In the genomic region with DNA sequence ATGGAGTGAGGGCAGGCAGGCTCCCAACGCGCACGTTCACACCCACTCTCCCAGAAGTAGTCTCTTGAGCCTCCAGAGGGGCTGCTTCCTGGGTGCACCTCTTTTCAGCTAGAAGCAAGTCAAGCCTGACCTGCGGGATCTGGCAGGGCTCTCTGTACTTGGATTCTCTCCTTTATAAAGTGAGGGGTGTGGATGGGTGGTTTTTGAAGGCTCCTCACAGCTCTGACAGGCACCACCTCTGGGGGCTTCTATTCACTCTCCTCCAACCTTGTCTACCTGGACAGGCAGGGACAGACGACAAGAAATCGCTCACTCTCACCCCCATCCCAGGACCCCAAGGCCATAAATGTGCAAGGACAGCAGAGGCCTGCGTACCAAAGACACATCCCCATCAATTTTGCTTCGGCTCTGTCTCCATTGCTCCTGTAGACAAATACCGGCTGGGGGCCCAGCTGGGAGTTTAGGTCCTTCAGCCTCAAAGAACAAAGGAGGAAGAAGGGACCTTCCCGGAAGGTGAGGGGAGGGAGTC, we compare ENCODE assay signal across 8 cellular contexts. TPM values are rescaled to one million over a fixed set of nuclear protein-coding genes. Genes with fewer than 3 reads are reported as not detected.
A peak's percentile ranks its signal among the peaks of the same experiment; 100 is the strongest.
DNase-seq lines count a peak whose midpoint lies in the region; ATAC-seq and TF ChIP-seq lines count a peak whose summit lies in the region.

No MANE protein-coding gene starts in this region.

- no peak for DNase-seq in Peyer's patch
- no peak for DNase-seq in retinal pigment epithelial cell (ENCODE audit: low read depth)
- no peak for DNase-seq in G401 (ENCODE audit: low spot score)
- no peak for DNase-seq in GM10266 (ENCODE audit: extremely low spot score)
- no peak for DNase-seq in RKO (ENCODE audit: low spot score)
- DNase-seq in HuH-7.5 (ENCODE audit: low spot score), result no peak

- H3K4me3 ChIP-seq in Peyer's patch (peak overlapping the region in 2 of 4 donors; percentile 73 to 99), gastroesophageal sphincter (peak overlapping the region in 1 of 2 donors; percentile 97), retinal pigment epithelial cell (ENCODE audit: low read length) (peak overlapping the region; percentile 36)

- peak overlapping the region; percentile 29 for H3K9ac ChIP-seq in ES-I3 (ENCODE audit: low read depth, low read length)

- WGBS in gastroesophageal sphincter (ENCODE audit: low coverage in 1 of 2), 2 donors, result 50 to 77% methylated on average over 3 to 6 of the region's 10 CpGs

- no peaks in the 10 kb centered on the region for H3K9me3 ChIP-seq in ES-I3 (ENCODE audit: control insufficient read depth, insufficient read depth, low read length)
- no peaks in the 10 kb centered on the region for H3K9me3 ChIP-seq in Peyer's patch
- no peaks in the 10 kb centered on the region for H3K9me3 ChIP-seq in gastroesophageal sphincter

- H3K27me3 ChIP-seq in Peyer's patch (no peaks in the 10 kb centered on the region), gastroesophageal sphincter (peaks cover 5% of the 10 kb centered on the region)

- H3K27ac ChIP-seq in Peyer's patch (peak overlapping the region; percentile 95 to 98 (median 98)), gastroesophageal sphincter (peak overlapping the region; percentile 82 to 99 (median 98))

- no peak for TF ChIP-seq EP300 in gastroesophageal sphincter (IDR thresholded peaks at IDR 0.05)

- no peak for ATAC-seq in gastroesophageal sphincter

- TF ChIP-seq CTCF in Peyer's patch (IDR thresholded peaks at IDR 0.05) (no peak), gastroesophageal sphincter (IDR thresholded peaks at IDR 0.05) (no peak), retinal pigment epithelial cell (conservative IDR thresholded peaks at IDR 0.05; ENCODE audit: low read depth, low read length) (no peak), GM10266 (IDR thresholded peaks at IDR 0.05; ENCODE audit: control insufficient read depth, insufficient read depth, low read depth, missing control alignments) (no peak)

- no peak for TF ChIP-seq POLR2A in Peyer's patch (IDR thresholded peaks at IDR 0.05)
- no peak for TF ChIP-seq POLR2A in gastroesophageal sphincter (IDR thresholded peaks at IDR 0.05)

- H3K4me1 ChIP-seq in ES-I3 (ENCODE audit: insufficient read depth, low read length) (peaks cover 27% of the 10 kb centered on the region), Peyer's patch (peaks cover 0 to 31% (median 7%) of the 10 kb centered on the region in 4 donors), gastroesophageal sphincter (peaks cover 0 to 41% (median 23%) of the 10 kb centered on the region in 3 donors)

- in situ Hi-C loops in G401 (cut with HindIII; ENCODE audit: low sequenced_read_pairs), result no loop called here

- peaks cover 14% of the 10 kb centered on the region; the same call in 1 of the 2 replicates for H3K36me3 ChIP-seq in ES-I3 (ENCODE audit: insufficient read depth, low read length)
- H3K36me3 ChIP-seq in Peyer's patch, result peaks cover 0 to 7% (median 1%) of the 10 kb centered on the region in 3 donors
- peaks cover 0 to 7% of the 10 kb centered on the region in 2 donors for H3K36me3 ChIP-seq in gastroesophageal sphincter

RNA-seq across cellular contexts. Expression of a gene that starts 0.8 kb away (rescaled TPM):
- total RNA-seq in Peyer's patch (10 to 100 TPM; 18.2 to 23.9 (median 23.8) TPM), gastroesophageal sphincter (10 to 100 TPM; 26.1 to 38.2 (median 31.3) TPM)
- total RNA-seq in G401 (2014; rRNA removed; shearing (Covaris generic)), result 10.5 and 11.5 TPM in 2 replicates
